2 cellular contexts compared by ENCODE assay signal in genomic region chr18:79911871-79912270, GRCh38.
TF ChIP-seq lines count a peak whose summit lies in the region.

No MANE protein-coding gene starts in this region.

TF ChIP-seq in liver, 16 proteins besides CTCF, POLR2A, EP300 and RAD21:
- no peak for TF ChIP-seq HNF4G (IDR thresholded peaks at IDR 0.05)
- no peak for TF ChIP-seq FOXA1 (IDR thresholded peaks at IDR 0.05)
- TF ChIP-seq MAX (IDR thresholded peaks at IDR 0.05), result no peak
- TF ChIP-seq HNF4A (conservative IDR thresholded peaks at IDR 0.05), result no peak
- no peak for TF ChIP-seq EGR1 (IDR thresholded peaks at IDR 0.05; ENCODE audit: low read depth in 2 of 2)
- TF ChIP-seq RXRA (IDR thresholded peaks at IDR 0.05), result no peak
- no peak for TF ChIP-seq JUND (IDR thresholded peaks at IDR 0.05)
- no peak for TF ChIP-seq REST (IDR thresholded peaks at IDR 0.05)
- no peak for TF ChIP-seq ATF3 (IDR thresholded peaks at IDR 0.05)
- TF ChIP-seq ZBTB33 (IDR thresholded peaks at IDR 0.05), result no peak
- no peak for TF ChIP-seq TAF1 (conservative IDR thresholded peaks at IDR 0.05)

TF ChIP-seq in HepG2, 621 proteins besides CTCF, POLR2A, EP300 and RAD21:
- TF ChIP-seq ZNF441 (CRISPR knock-in tag; IDR thresholded peaks at IDR 0.05; ENCODE audit: borderline replicate concordance) (no peak), KLF11 (CRISPR knock-in tag; IDR thresholded peaks at IDR 0.05) (no peak), KDM5B (CRISPR knock-in tag; IDR thresholded peaks at IDR 0.05; ENCODE audit: borderline replicate concordance) (no peak), PLRG1 (conservative IDR thresholded peaks at IDR 0.05) (no peak), ZNF513 (CRISPR knock-in tag; conservative IDR thresholded peaks at IDR 0.05) (no peak), ZNF33B (CRISPR knock-in tag; IDR thresholded peaks at IDR 0.05) (no peak), ZNF205 (CRISPR knock-in tag; IDR thresholded peaks at IDR 0.05) (no peak), ZNF781 (CRISPR knock-in tag; IDR thresholded peaks at IDR 0.05; ENCODE audit: borderline replicate concordance, not compliant biosample characterization) (no peak), CC2D1A (CRISPR knock-in tag; IDR thresholded peaks at IDR 0.05) (no peak), ETV5 (CRISPR knock-in tag; IDR thresholded peaks at IDR 0.05; ENCODE audit: borderline replicate concordance) (no peak), ZBTB44 (CRISPR knock-in tag; IDR thresholded peaks at IDR 0.05) (no peak), FOXO4 (CRISPR knock-in tag; conservative IDR thresholded peaks at IDR 0.05) (no peak), BRD4 (CRISPR knock-in tag; IDR thresholded peaks at IDR 0.05) (no peak), THAP7 (CRISPR knock-in tag; IDR thresholded peaks at IDR 0.05) (no peak), ATF5 (CRISPR knock-in tag; IDR thresholded peaks at IDR 0.05; ENCODE audit: low read depth) (no peak), ZNF124 (CRISPR knock-in tag; IDR thresholded peaks at IDR 0.05) (no peak), ZNF597 (CRISPR knock-in tag; IDR thresholded peaks at IDR 0.05) (no peak)
